Comparison of ENCODE assay signal across 1 cellular context in genomic region chr17:75877752-75878173, GRCh38.
TF ChIP-seq lines count a peak whose summit lies in the region.

No MANE protein-coding gene starts in this region.

TF ChIP-seq in H1, 55 proteins besides CTCF, POLR2A, EP300 and RAD21:
- TF ChIP-seq EZH2 (IDR thresholded peaks at IDR 0.05; ENCODE audit: low read depth, low read length, severe bottlenecking) (peak; percentile 11), TAF1 (IDR thresholded peaks at IDR 0.05; ENCODE audit: low read depth, low read length) (peak; percentile 51), KDM1A (IDR thresholded peaks at IDR 0.05; ENCODE audit: borderline replicate concordance, low read length) (no peak), KDM4A (IDR thresholded peaks at IDR 0.05; ENCODE audit: low read depth, low read length, severe bottlenecking) (peak; percentile 73), MAX (IDR thresholded peaks at IDR 0.05) (peak; percentile 93), ATF2 (IDR thresholded peaks at IDR 0.05; ENCODE audit: low read length) (no peak), RBBP5 (IDR thresholded peaks at IDR 0.05; ENCODE audit: borderline replicate concordance, low read depth, low read length) (peak; percentile 71; the same call in 1 of the 2 replicates), SIN3A (conservative IDR thresholded peaks at IDR 0.05 in 1 of 2, IDR thresholded peaks at IDR 0.05 in 1 of 2; ENCODE audit: low read depth in 1 of 2, low read length in 2 of 2) (0 out of 4 replicates have a peak, but pooled peaks have one; percentile 18 to 45), SIX5 (IDR thresholded peaks at IDR 0.05; ENCODE audit: low read depth, low read length) (no peak), TAF7 (optimal IDR thresholded peaks at IDR 0.05; ENCODE audit: borderline replicate concordance, low read depth, low read length) (peak; percentile 28), POLR2AphosphoS5 (IDR thresholded peaks at IDR 0.05; ENCODE audit: low read depth, low read length) (no peak), CREB1 (IDR thresholded peaks at IDR 0.05) (peak; percentile 47; the same call in 1 of the 2 replicates), RNF2 (IDR thresholded peaks at IDR 0.05; ENCODE audit: borderline replicate concordance, low read depth, low read length, missing control alignments, poor library complexity, severe bottlenecking) (peak; percentile 37)
- TF ChIP-seq, protein P1, sequence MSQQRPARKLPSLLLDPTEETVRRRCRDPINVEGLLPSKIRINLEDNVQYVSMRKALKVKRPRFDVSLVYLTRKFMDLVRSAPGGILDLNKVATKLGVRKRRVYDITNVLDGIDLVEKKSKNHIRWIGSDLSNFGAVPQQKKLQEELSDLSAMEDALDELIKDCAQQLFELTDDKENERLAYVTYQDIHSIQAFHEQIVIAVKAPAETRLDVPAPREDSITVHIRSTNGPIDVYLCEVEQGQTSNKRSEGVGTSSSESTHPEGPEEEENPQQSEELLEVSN (IDR thresholded peaks at IDR 0.05) = peak; percentile 63
TF ChIP-seq in H1: peak in this region for 10.
